In genomic region chr4:20044936-20045335, GRCh38 we compare ENCODE assay signal across 22 cellular contexts.
"Had no signal": no experiment of that assay in that cellular context is flagged by ENCODE, and none has a peak within 500 bp of the region (broad histone marks: within the 10 kb centered on the region; RNA-seq: fewer than 3 reads in every experiment).

No MANE protein-coding gene starts in this region.

- H3K4me2 ChIP-seq: PC-9, SK-N-SH had no signal

- H3K9ac ChIP-seq: SK-N-SH had no signal

- H3K27ac Mint-ChIP-seq: activated CD4-positive, alpha-beta memory T cell treated with anti-CD3 and anti-CD28 coated beads, Interleukin-2, amount 10 ng/mL, durations not matched to agents 7 days and 5 days; activated CD4-positive, alpha-beta T cell treated with anti-CD3 and anti-CD28 coated beads for 36 hours; activated naive CD4-positive, alpha-beta T cell treated with anti-CD3 and anti-CD28 coated beads, Interleukin-2, amount 10 ng/mL, durations not matched to agents 7 days and 5 days; activated naive CD8-positive, alpha-beta T cell treated with anti-CD3 and anti-CD28 coated beads for 36 hours; activated T-helper 17 cell treated with anti-CD3 and anti-CD28 coated beads, Interleukin-2, amount 50 U/mL, for 72 hours had no signal

- H2AFZ ChIP-seq: PC-9 had no signal

- ATAC-seq: activated CD4-positive, alpha-beta T cell treated with anti-CD3 and anti-CD28 coated beads for 36 hours; activated T-helper 17 cell treated with anti-CD3 and anti-CD28 coated beads, Interleukin-2, amount 50 U/mL, for 72 hours had no signal

- H3K27ac ChIP-seq: PC-9, WERI-Rb-1 had no signal

- H3K9me3 ChIP-seq: SK-N-SH had no signal

- H3K36me3 Mint-ChIP-seq: activated naive CD4-positive, alpha-beta T cell treated with anti-CD3 and anti-CD28 coated beads, Interleukin-2, amount 10 ng/mL, durations not matched to agents 7 days and 5 days; activated naive CD8-positive, alpha-beta T cell treated with anti-CD3 and anti-CD28 coated beads for 36 hours had no signal

- H3K36me3 ChIP-seq: WERI-Rb-1 had no signal

- H3K4me1 Mint-ChIP-seq: activated CD4-positive, alpha-beta memory T cell treated with anti-CD3 and anti-CD28 coated beads, Interleukin-2, amount 10 ng/mL, durations not matched to agents 7 days and 5 days; activated CD4-positive, alpha-beta T cell treated with anti-CD3 and anti-CD28 coated beads for 36 hours; activated naive CD4-positive, alpha-beta T cell treated with anti-CD3 and anti-CD28 coated beads, Interleukin-2, amount 10 ng/mL, durations not matched to agents 7 days and 5 days; activated naive CD8-positive, alpha-beta T cell treated with anti-CD3 and anti-CD28 coated beads for 36 hours; activated T-helper 17 cell treated with anti-CD3 and anti-CD28 coated beads, Interleukin-2, amount 50 U/mL, for 72 hours had no signal

- H3K4me3 Mint-ChIP-seq: activated CD4-positive, alpha-beta memory T cell treated with anti-CD3 and anti-CD28 coated beads, Interleukin-2, amount 10 ng/mL, durations not matched to agents 7 days and 5 days; activated CD4-positive, alpha-beta T cell treated with anti-CD3 and anti-CD28 coated beads for 36 hours; activated naive CD4-positive, alpha-beta T cell treated with anti-CD3 and anti-CD28 coated beads, Interleukin-2, amount 10 ng/mL, durations not matched to agents 7 days and 5 days; activated naive CD8-positive, alpha-beta T cell treated with anti-CD3 and anti-CD28 coated beads for 36 hours; activated T-helper 17 cell treated with anti-CD3 and anti-CD28 coated beads, Interleukin-2, amount 50 U/mL, for 72 hours had no signal

- H3K4me3 ChIP-seq: PC-9 had no signal

- DNase-seq: activated CD4-positive, alpha-beta memory T cell treated with anti-CD3 and anti-CD28 coated beads, Interleukin-2, amount 10 ng/mL, durations not matched to agents 7 days and 5 days; activated CD4-positive, alpha-beta T cell treated with anti-CD3 and anti-CD28 coated beads for 36 hours; activated CD4-positive, alpha-beta T cell treated with anti-CD3 and anti-CD28 coated beads, Interleukin-2, amount 50 U/mL, for 1 hour; activated gamma-delta T cell treated with Interleukin-2 at 50 U/mL for 16 hours; activated naive CD4-positive, alpha-beta T cell treated with anti-CD3 and anti-CD28 coated beads, Interleukin-2, amount 10 ng/mL, durations not matched to agents 7 days and 5 days; activated naive CD8-positive, alpha-beta T cell treated with anti-CD3 and anti-CD28 coated beads for 36 hours; activated T-cell treated with anti-CD3 and anti-CD28 coated beads for 4 hours; activated T-cell treated with anti-CD3 and anti-CD28 coated beads, Interleukin-2, amount 50 U/mL, for 48 hours; anterior cingulate cortex; central memory CD4-positive, alpha-beta T cell; Kasumi-1; KBM-7; NCI-H1417; NCI-H1930; NCI-H2107; NCI-H345; NCI-H510A; PC-9; SK-N-SH; T-helper 1 cell; WERI-Rb-1 had no signal
